31 cellular contexts compared by ENCODE assay signal in the genomic region with DNA sequence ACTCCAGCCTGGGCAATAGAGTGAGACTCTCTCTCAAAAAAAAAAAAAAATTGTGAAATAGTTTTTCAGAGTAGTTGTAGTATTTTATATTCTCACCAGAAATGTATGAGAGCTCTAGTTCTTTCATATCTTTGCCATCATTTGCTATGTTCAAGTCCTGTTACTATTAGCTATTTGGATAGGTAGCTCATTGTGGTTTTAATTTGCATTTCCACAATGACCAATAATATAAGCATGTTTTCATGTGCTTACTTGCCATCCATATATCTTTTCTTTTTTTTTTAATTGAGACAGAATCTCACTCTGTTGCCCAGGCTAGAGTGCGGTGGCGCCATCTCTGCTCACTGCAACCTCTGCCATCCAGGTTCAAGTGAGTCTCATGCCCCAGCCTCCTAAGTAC. TPM values are rescaled to one million over a fixed set of nuclear protein-coding genes. Genes with fewer than 3 reads are reported as not detected.
DNase-seq lines count a peak whose midpoint lies in the region; ATAC-seq, FAIRE-seq and TF ChIP-seq lines count a peak whose summit lies in the region.
"Had no signal": no experiment of that assay in that cellular context is flagged by ENCODE, and none has a peak within 500 bp of the region (broad histone marks: within the 10 kb centered on the region; RNA-seq: fewer than 3 reads in every experiment).

No MANE protein-coding gene starts in this region.

- no peaks in the 10 kb centered on the region for H3K79me2 ChIP-seq in HepG2 (ENCODE audit: insufficient read depth, low read length)

- H3K4me1 ChIP-seq in HepG2 (ENCODE audit: insufficient read depth, low read length), result peaks cover 9% of the 10 kb centered on the region
- peaks cover 0 to 4% (median 0%) of the 10 kb centered on the region in 4 donors for H3K4me1 ChIP-seq in right lobe of liver
- no peaks in the 10 kb centered on the region for H3K4me1 ChIP-seq in foreskin keratinocyte
- peaks cover 0 to 8% of the 10 kb centered on the region in 2 donors for H3K4me1 ChIP-seq in left lung
- H3K4me1 ChIP-seq: BE2C, BLaER1 had no signal

- no peak for TF ChIP-seq RAD21 in HepG2 (CRISPR knock-in tag; IDR thresholded peaks at IDR 0.05)

- BruUV-seq in HepG2 (replicated peaks; lab: Mats Ljungman, UMichigan), result no TSS peak

- DNase-seq in HepG2 (ENCODE audit: low spot score) (no peak), right lobe of liver (no peak), bronchial epithelial cell (ENCODE audit: low read depth) (peak; percentile 64), foreskin keratinocyte (peak in 1 of 2 donors; percentile 66), GM12891 (ENCODE audit: insufficient read length, low spot score) (no peak), left lung (no peak), NCI-H345 treated with DMSO at 0.1 percent for 48 hours (lab: John Stamatoyannopoulos, UW; ENCODE audit: unreplicated experiment) (no peak)
- DNase-seq: 8988T; ACHN; BE2C; C1 segment of cervical spinal cord; CD4-positive, alpha-beta memory T cell; CD4-positive, CD25-positive, alpha-beta regulatory T cell; CD8-positive, alpha-beta memory T cell; COR-L47; DMS 273 treated with DMSO at 0.1 percent for 48 hours; DMS153; DMS53; DMS79; DND-41; EL; GDM1 had no signal

- no peaks in the 10 kb centered on the region for H4K20me1 ChIP-seq in HepG2 (ENCODE audit: insufficient read depth, low read length)
- H4K20me1 ChIP-seq: BLaER1 had no signal

- H3K4me2 ChIP-seq in HepG2 (ENCODE audit: low read depth, low read length), result no peak overlapping the region
- H3K4me2 ChIP-seq: BLaER1 had no signal

- no peak for FAIRE-seq in HepG2 (lab: Jason Lieb, UNC)
- FAIRE-seq in bronchial epithelial cell (lab: Jason Lieb, UNC), result no peak
- no peak for FAIRE-seq in GM12891 (lab: Jason Lieb, UNC)
- FAIRE-seq: A204.1, GM12878, GM19239 had no signal

- WGBS in HepG2 (ENCODE audit: low lambda C conversion rate), result 94% methylated on average over 2 of the region's 2 CpGs
- WGBS in right lobe of liver (ENCODE audit: insufficient coverage, low coverage, low lambda C conversion rate, missing lambda C conversion rate), result 100% methylated on average over 2 of the region's 2 CpGs

- CTCF ChIA-PET in HepG2 (lab: Yijun Ruan, JAX; ENCODE audit: low intra/inter-chr PET ratio, low total read pairs), result no interaction called here

- H3K27me3 ChIP-seq in HepG2 (ENCODE audit: control insufficient read depth in 1 of 2, insufficient read depth in 2 of 2, low read length in 2 of 2), result peaks cover 3 to 14% of the 10 kb centered on the region in 2 experiments; a peak in 2 of 5 replicates
- no peaks in the 10 kb centered on the region for H3K27me3 ChIP-seq in right lobe of liver
- H3K27me3 ChIP-seq in bronchial epithelial cell (ENCODE audit: control insufficient read depth, insufficient read depth, low read length), result no peaks in the 10 kb centered on the region
- H3K27me3 ChIP-seq in foreskin keratinocyte, result peaks cover 12% of the 10 kb centered on the region
- H3K27me3 ChIP-seq in left lung, result no peaks in the 10 kb centered on the region
- H3K27me3 ChIP-seq: BLaER1 had no signal

- no peak overlapping the region for H3K9ac ChIP-seq in HepG2 (ENCODE audit: insufficient read depth, low read depth, low read length)
- H3K9ac ChIP-seq: BLaER1 had no signal

- H2AFZ ChIP-seq in HepG2 (ENCODE audit: low read length), result no peak overlapping the region

- TF ChIP-seq POLR2A in HepG2 (IDR thresholded peaks at IDR 0.05; ENCODE audit: insufficient read depth in 1 of 2, low read depth in 2 of 2, low read length in 2 of 2), result no peak
- TF ChIP-seq POLR2A in right lobe of liver (IDR thresholded peaks at IDR 0.05), result no peak
- no peak for TF ChIP-seq POLR2A in GM12891 (IDR thresholded peaks at IDR 0.05; ENCODE audit: low read depth, low read length)

- no peaks in the 10 kb centered on the region for H3K36me3 ChIP-seq in HepG2 (replicated peaks in 1 of 2; ENCODE audit: control insufficient read depth in 1 of 2, insufficient read depth in 2 of 2, low read length in 2 of 2)
- no peaks in the 10 kb centered on the region for H3K36me3 ChIP-seq in right lobe of liver
- no peaks in the 10 kb centered on the region for H3K36me3 ChIP-seq in bronchial epithelial cell (ENCODE audit: control insufficient read depth, insufficient read depth, low read length)
- no peaks in the 10 kb centered on the region for H3K36me3 ChIP-seq in left lung
- H3K36me3 ChIP-seq: BE2C, BLaER1 had no signal

- H3K4me3 ChIP-seq in HepG2 (replicated peaks in 1 of 3; ENCODE audit: insufficient read depth in 1 of 3, low read depth in 2 of 3, low read length in 3 of 3) (no peak overlapping the region), right lobe of liver (no peak overlapping the region), bronchial epithelial cell (ENCODE audit: low read depth, low read length) (no peak overlapping the region), left lung (no peak overlapping the region)
- H3K4me3 ChIP-seq: BLaER1, GM12878 had no signal

- intact Hi-C loops in HepG2 (cut with micrococcal nuclease; ENCODE audit: unreplicated experiment), result no loop called here
- intact Hi-C loops in right lobe of liver (cut with DNase I), result no loop called here
- intact Hi-C loops in left lung (cut with DNase I), result no loop called here

- ATAC-seq in HepG2 (no peak), right lobe of liver (no peak), foreskin keratinocyte (peak; percentile 23), left lung (no peak)
- ATAC-seq: GM12878 had no signal

- H3K27ac ChIP-seq in HepG2 (ENCODE audit: extremely low read length, insufficient read depth, low read length) (no peak overlapping the region), right lobe of liver (no peak overlapping the region), foreskin keratinocyte (no peak overlapping the region), left lung (no peak overlapping the region)
- H3K27ac ChIP-seq: BLaER1 had no signal

- TF ChIP-seq CTCF in HepG2 (CRISPR knock-in tag; IDR thresholded peaks at IDR 0.05) (no peak), right lobe of liver (IDR thresholded peaks at IDR 0.05) (no peak), bronchial epithelial cell (IDR thresholded peaks at IDR 0.05; ENCODE audit: insufficient read depth, low read length, severe bottlenecking) (no peak), foreskin keratinocyte (conservative IDR thresholded peaks at IDR 0.05) (peak; percentile 13), left lung (IDR thresholded peaks at IDR 0.05) (no peak)

- H3K9me3 ChIP-seq in HepG2 (ENCODE audit: low read length), result no peaks in the 10 kb centered on the region
- H3K9me3 ChIP-seq in right lobe of liver, result no peaks in the 10 kb centered on the region
- no peaks in the 10 kb centered on the region for H3K9me3 ChIP-seq in left lung
- H3K9me3 ChIP-seq: BE2C, BLaER1 had no signal

- in situ Hi-C loops in HepG2 (cut with HindIII; ENCODE audit: extremely low pct_ligation_motif_present, low pct_unique_long_range_greater_than_20kb), result no loop called here

- POLR2A ChIA-PET in HepG2 (lab: Yijun Ruan, JAX), result interaction anchor here (1.7 kb wide), 1 partner anchor 82 kb away, joined by 5 read pairs; a partner anchor contains a TSS

- no peak for TF ChIP-seq EP300 in HepG2 (IDR thresholded peaks at IDR 0.05; ENCODE audit: low read depth in 2 of 2, low read length in 2 of 2)
- no peak for TF ChIP-seq EP300 in HepG2 (CRISPR knock-in tag; IDR thresholded peaks at IDR 0.05; ENCODE audit: borderline replicate concordance)

RNA-seq across cellular contexts. Expression of a gene that starts 8.4 kb away (rescaled TPM):
- not detected in 2 replicates for total RNA-seq in HepG2 (2016; rRNA removed; fragmentation: Illumina TruSeq; extraction: Trizol)
- not detected in 2 replicates for total RNA-seq in HepG2 (2016; cell fraction: cytosol; rRNA removed; fragmentation: Illumina TruSeq; extraction: Trizol; ENCODE audit: low read depth)
- not detected in 2 replicates for total RNA-seq in HepG2 (2016; cell fraction: insoluble cytoplasmic fraction; rRNA removed; fragmentation: Illumina TruSeq; extraction: Trizol)
- total RNA-seq in HepG2 (2016; cell fraction: membrane; rRNA removed; fragmentation: Illumina TruSeq; extraction: Trizol), result not detected in 2 replicates
- not detected in 2 replicates for total RNA-seq in HepG2 (2016; cell fraction: nucleus; rRNA removed; fragmentation: Illumina TruSeq; extraction: Trizol)
- not detected in 2 replicates for polyA plus RNA-seq in HepG2 (2011; rRNA removed)
- not detected in 2 replicates for polyA plus RNA-seq in HepG2 (2011; cell fraction: cytosol; rRNA removed)
- not detected in 2 replicates for polyA plus RNA-seq in HepG2 (2011; cell fraction: nucleus; rRNA removed)
- not detected in 2 replicates for polyA plus RNA-seq in HepG2 (2012)
- not detected in 2 replicates for polyA plus RNA-seq in HepG2 (2016; cell fraction: cytosol; fragmentation: Illumina TruSeq; extraction: Trizol; ENCODE audit: low read depth)
- not detected in 2 replicates for polyA plus RNA-seq in HepG2 (2016; cell fraction: insoluble cytoplasmic fraction; fragmentation: Illumina TruSeq; extraction: Trizol; ENCODE audit: low read depth)
- polyA plus RNA-seq in HepG2 (2016; cell fraction: membrane; fragmentation: Illumina TruSeq; extraction: Trizol; ENCODE audit: low read depth), result not detected in 2 replicates
- not detected in 2 replicates for polyA plus RNA-seq in HepG2 (2016; cell fraction: nucleus; fragmentation: Illumina TruSeq; extraction: Trizol; ENCODE audit: insufficient read depth, low read depth)
- not detected in 2 replicates for polyA minus RNA-seq in HepG2 (2011; rRNA and poly(A)+ RNA removed; ENCODE audit: low replicate concordance)
- polyA minus RNA-seq in HepG2 (2011; cell fraction: cytosol; rRNA and poly(A)+ RNA removed), result not detected in 2 replicates
- polyA minus RNA-seq in HepG2 (2011; cell fraction: nucleus; rRNA and poly(A)+ RNA removed), result not detected in 2 replicates
- 1 to 10 TPM in 2 of 6 experiments, under 1 TPM in 4; 0.70 to 1.6 (median 0.90) TPM for total RNA-seq in right lobe of liver
- total RNA-seq in bronchial epithelial cell, result 2.4 and 4.7 TPM in 2 replicates
- 7.9 and 11.7 TPM in 2 replicates for total RNA-seq in foreskin keratinocyte
- 7.8 and 9.4 TPM in 2 replicates for polyA plus RNA-seq in foreskin keratinocyte
- polyA plus RNA-seq in GM12891 (2012; ENCODE audit: low read depth, missing spikeins), result 4.7 TPM
- 10 to 100 TPM; 16.1 to 26.3 TPM for total RNA-seq in left lung
- total RNA-seq: A673, Daoy, G401 had no signal
- polyA plus RNA-seq: AG04450 had no signal

RNA-seq across cellular contexts. Expression of a gene that starts 13.3 kb away (rescaled TPM):
- total RNA-seq in HepG2 (2016; rRNA removed; fragmentation: Illumina TruSeq; extraction: Trizol) (not detected in 2 replicates), right lobe of liver (1 to 10 TPM; 2.3 to 7.2 (median 3.9) TPM), bronchial epithelial cell (0.53 and 0.77 TPM in 2 replicates), foreskin keratinocyte (0.49 and 1.1 TPM in 2 replicates), left lung (10 to 100 TPM; 38.2 to 45.2 TPM)
- not detected in 2 replicates for total RNA-seq in HepG2 (2016; cell fraction: cytosol; rRNA removed; fragmentation: Illumina TruSeq; extraction: Trizol; ENCODE audit: low read depth)
- total RNA-seq in HepG2 (2016; cell fraction: insoluble cytoplasmic fraction; rRNA removed; fragmentation: Illumina TruSeq; extraction: Trizol), result not detected in 2 replicates
- not detected in 2 replicates for total RNA-seq in HepG2 (2016; cell fraction: membrane; rRNA removed; fragmentation: Illumina TruSeq; extraction: Trizol)
- not detected in 2 replicates for total RNA-seq in HepG2 (2016; cell fraction: nucleus; rRNA removed; fragmentation: Illumina TruSeq; extraction: Trizol)
- polyA plus RNA-seq in HepG2 (2011; rRNA removed) (0.03 TPM in 1 of 2 replicates, not detected in the other), foreskin keratinocyte (0.25 and 0.57 TPM in 2 replicates)
- polyA plus RNA-seq in HepG2 (2011; cell fraction: cytosol; rRNA removed), result not detected in 2 replicates
- 0.31 and 0.50 TPM in 2 replicates for polyA plus RNA-seq in HepG2 (2011; cell fraction: nucleus; rRNA removed)
- polyA plus RNA-seq in HepG2 (2012), result 0.20 TPM in 1 of 2 replicates, not detected in the other
- polyA plus RNA-seq in HepG2 (2016; cell fraction: cytosol; fragmentation: Illumina TruSeq; extraction: Trizol; ENCODE audit: low read depth), result not detected in 2 replicates
- polyA plus RNA-seq in HepG2 (2016; cell fraction: insoluble cytoplasmic fraction; fragmentation: Illumina TruSeq; extraction: Trizol; ENCODE audit: low read depth), result not detected in 2 replicates
- not detected in 2 replicates for polyA plus RNA-seq in HepG2 (2016; cell fraction: membrane; fragmentation: Illumina TruSeq; extraction: Trizol; ENCODE audit: low read depth)
- polyA plus RNA-seq in HepG2 (2016; cell fraction: nucleus; fragmentation: Illumina TruSeq; extraction: Trizol; ENCODE audit: insufficient read depth, low read depth), result 0.19 TPM in 1 of 2 replicates, not detected in the other
- polyA minus RNA-seq in HepG2 (2011; rRNA and poly(A)+ RNA removed; ENCODE audit: low replicate concordance), result 0.22 TPM in 1 of 2 replicates, not detected in the other
- not detected in 2 replicates for polyA minus RNA-seq in HepG2 (2011; cell fraction: cytosol; rRNA and poly(A)+ RNA removed)
- polyA minus RNA-seq in HepG2 (2011; cell fraction: nucleus; rRNA and poly(A)+ RNA removed), result 0.99 TPM in 1 of 2 replicates, not detected in the other
- polyA plus RNA-seq in GM12891 (2012; ENCODE audit: low read depth, missing spikeins), result 0.30 TPM
- total RNA-seq: G401 had no signal

RNA-seq across cellular contexts. Expression of a gene that starts 19.8 kb away (rescaled TPM):
- total RNA-seq in HepG2 (2016; rRNA removed; fragmentation: Illumina TruSeq; extraction: Trizol) (0.04 TPM in 1 of 2 replicates, not detected in the other), right lobe of liver (1 to 10 TPM; 1.0 to 3.7 (median 2.0) TPM), bronchial epithelial cell (4.7 and 7.3 TPM in 2 replicates), foreskin keratinocyte (11.1 and 19.8 TPM in 2 replicates), left lung (10 to 100 TPM; 39.4 to 64.2 TPM)
- total RNA-seq in HepG2 (2016; cell fraction: cytosol; rRNA removed; fragmentation: Illumina TruSeq; extraction: Trizol; ENCODE audit: low read depth), result not detected in 2 replicates
- 0.11 TPM in 1 of 2 replicates, not detected in the other for total RNA-seq in HepG2 (2016; cell fraction: insoluble cytoplasmic fraction; rRNA removed; fragmentation: Illumina TruSeq; extraction: Trizol)
- not detected in 2 replicates for total RNA-seq in HepG2 (2016; cell fraction: membrane; rRNA removed; fragmentation: Illumina TruSeq; extraction: Trizol)
- 0.34 TPM in 1 of 2 replicates, not detected in the other for total RNA-seq in HepG2 (2016; cell fraction: nucleus; rRNA removed; fragmentation: Illumina TruSeq; extraction: Trizol)
- polyA plus RNA-seq in HepG2 (2011; rRNA removed) (0.15 and 0.24 TPM in 2 replicates), foreskin keratinocyte (13.1 and 21.1 TPM in 2 replicates)
- 0.03 and 0.05 TPM in 2 replicates for polyA plus RNA-seq in HepG2 (2011; cell fraction: cytosol; rRNA removed)
- polyA plus RNA-seq in HepG2 (2011; cell fraction: nucleus; rRNA removed), result 1.6 and 2.4 TPM in 2 replicates
- polyA plus RNA-seq in HepG2 (2012), result 0.17 and 0.40 TPM in 2 replicates
- not detected in 2 replicates for polyA plus RNA-seq in HepG2 (2016; cell fraction: cytosol; fragmentation: Illumina TruSeq; extraction: Trizol; ENCODE audit: low read depth)
- polyA plus RNA-seq in HepG2 (2016; cell fraction: insoluble cytoplasmic fraction; fragmentation: Illumina TruSeq; extraction: Trizol; ENCODE audit: low read depth), result not detected in 2 replicates
- not detected in 2 replicates for polyA plus RNA-seq in HepG2 (2016; cell fraction: membrane; fragmentation: Illumina TruSeq; extraction: Trizol; ENCODE audit: low read depth)
- polyA plus RNA-seq in HepG2 (2016; cell fraction: nucleus; fragmentation: Illumina TruSeq; extraction: Trizol; ENCODE audit: insufficient read depth, low read depth), result 0.47 TPM in 1 of 2 replicates, not detected in the other
- polyA minus RNA-seq in HepG2 (2011; rRNA and poly(A)+ RNA removed; ENCODE audit: low replicate concordance), result 0.32 TPM in 1 of 2 replicates, not detected in the other
- polyA minus RNA-seq in HepG2 (2011; cell fraction: cytosol; rRNA and poly(A)+ RNA removed), result not detected in 2 replicates
- polyA minus RNA-seq in HepG2 (2011; cell fraction: nucleus; rRNA and poly(A)+ RNA removed), result 0.37 and 0.39 TPM in 2 replicates
- 28.6 TPM for polyA plus RNA-seq in GM12891 (2012; ENCODE audit: low read depth, missing spikeins)
- total RNA-seq: CD4-positive, alpha-beta memory T cell; CD4-positive, CD25-positive, alpha-beta regulatory T cell had no signal
- polyA plus RNA-seq: CD14-positive monocyte; CD4-positive, alpha-beta memory T cell; CD4-positive, CD25-positive, alpha-beta regulatory T cell; CD8-positive, alpha-beta memory T cell had no signal

RNA-seq across cellular contexts. Expression of a gene that starts 36.9 kb away (rescaled TPM):
- 1.00 and 3.2 TPM in 2 replicates for total RNA-seq in HepG2 (2016; rRNA removed; fragmentation: Illumina TruSeq; extraction: Trizol)
- 0.40 and 0.53 TPM in 2 replicates for total RNA-seq in HepG2 (2016; cell fraction: cytosol; rRNA removed; fragmentation: Illumina TruSeq; extraction: Trizol; ENCODE audit: low read depth)
- total RNA-seq in HepG2 (2016; cell fraction: insoluble cytoplasmic fraction; rRNA removed; fragmentation: Illumina TruSeq; extraction: Trizol), result 0.25 and 2.9 TPM in 2 replicates
- total RNA-seq in HepG2 (2016; cell fraction: membrane; rRNA removed; fragmentation: Illumina TruSeq; extraction: Trizol), result 0.55 and 0.59 TPM in 2 replicates
- total RNA-seq in HepG2 (2016; cell fraction: nucleus; rRNA removed; fragmentation: Illumina TruSeq; extraction: Trizol), result 4.9 and 6.3 TPM in 2 replicates
- 8.2 and 12.4 TPM in 2 replicates for polyA plus RNA-seq in HepG2 (2011; rRNA removed)
- 1.2 and 1.9 TPM in 2 replicates for polyA plus RNA-seq in HepG2 (2011; cell fraction: cytosol; rRNA removed)
- polyA plus RNA-seq in HepG2 (2011; cell fraction: nucleus; rRNA removed), result 89.0 and 109 TPM in 2 replicates
- polyA plus RNA-seq in HepG2 (2012), result 9.0 and 9.1 TPM in 2 replicates
- polyA plus RNA-seq in HepG2 (2016; cell fraction: cytosol; fragmentation: Illumina TruSeq; extraction: Trizol; ENCODE audit: low read depth), result 0.10 and 0.24 TPM in 2 replicates
- 0.76 and 0.87 TPM in 2 replicates for polyA plus RNA-seq in HepG2 (2016; cell fraction: insoluble cytoplasmic fraction; fragmentation: Illumina TruSeq; extraction: Trizol; ENCODE audit: low read depth)
- polyA plus RNA-seq in HepG2 (2016; cell fraction: membrane; fragmentation: Illumina TruSeq; extraction: Trizol; ENCODE audit: low read depth), result 0.37 and 0.90 TPM in 2 replicates
- polyA plus RNA-seq in HepG2 (2016; cell fraction: nucleus; fragmentation: Illumina TruSeq; extraction: Trizol; ENCODE audit: insufficient read depth, low read depth), result 22.4 and 23.6 TPM in 2 replicates
- polyA minus RNA-seq in HepG2 (2011; rRNA and poly(A)+ RNA removed; ENCODE audit: low replicate concordance), result 13.2 and 32.8 TPM in 2 replicates
- 0.30 and 1.5 TPM in 2 replicates for polyA minus RNA-seq in HepG2 (2011; cell fraction: cytosol; rRNA and poly(A)+ RNA removed)
- polyA minus RNA-seq in HepG2 (2011; cell fraction: nucleus; rRNA and poly(A)+ RNA removed), result 17.3 and 18.9 TPM in 2 replicates
- 1 to 10 TPM; 2.7 to 5.5 (median 3.9) TPM for total RNA-seq in right lobe of liver
- 3.7 and 9.6 TPM in 2 replicates for total RNA-seq in bronchial epithelial cell
- total RNA-seq in foreskin keratinocyte, result 7.2 and 8.5 TPM in 2 replicates
- 8.1 and 8.9 TPM in 2 replicates for polyA plus RNA-seq in foreskin keratinocyte
- 5.5 TPM for polyA plus RNA-seq in GM12891 (2012; ENCODE audit: low read depth, missing spikeins)
- total RNA-seq in left lung, result 10 to 100 TPM in 1 of 2 donors, 1 to 10 TPM in 1; 5.9 to 26.1 TPM

RNA-seq across cellular contexts. Expression of a gene that starts 38.2 kb away (rescaled TPM):
- total RNA-seq in HepG2 (2016; rRNA removed; fragmentation: Illumina TruSeq; extraction: Trizol) (1.4 and 6.9 TPM in 2 replicates), right lobe of liver (1 to 10 TPM; 1.8 to 5.8 (median 3.5) TPM), bronchial epithelial cell (10.5 and 17.4 TPM in 2 replicates), foreskin keratinocyte (11.6 and 12.8 TPM in 2 replicates), left lung (1 to 10 TPM; 4.5 to 6.3 TPM)
- 0.40 and 0.44 TPM in 2 replicates for total RNA-seq in HepG2 (2016; cell fraction: cytosol; rRNA removed; fragmentation: Illumina TruSeq; extraction: Trizol; ENCODE audit: low read depth)
- total RNA-seq in HepG2 (2016; cell fraction: insoluble cytoplasmic fraction; rRNA removed; fragmentation: Illumina TruSeq; extraction: Trizol), result 1.7 and 7.1 TPM in 2 replicates
- total RNA-seq in HepG2 (2016; cell fraction: membrane; rRNA removed; fragmentation: Illumina TruSeq; extraction: Trizol), result 0.93 and 1.2 TPM in 2 replicates
- total RNA-seq in HepG2 (2016; cell fraction: nucleus; rRNA removed; fragmentation: Illumina TruSeq; extraction: Trizol), result 10.5 and 12.4 TPM in 2 replicates
- polyA plus RNA-seq in HepG2 (2011; rRNA removed) (3.9 and 6.1 TPM in 2 replicates), foreskin keratinocyte (7.5 and 8.3 TPM in 2 replicates)
- 0.65 and 1.5 TPM in 2 replicates for polyA plus RNA-seq in HepG2 (2011; cell fraction: cytosol; rRNA removed)
- 94.5 and 110 TPM in 2 replicates for polyA plus RNA-seq in HepG2 (2011; cell fraction: nucleus; rRNA removed)
- polyA plus RNA-seq in HepG2 (2012), result 4.0 and 7.4 TPM in 2 replicates
- 0.31 and 0.36 TPM in 2 replicates for polyA plus RNA-seq in HepG2 (2016; cell fraction: cytosol; fragmentation: Illumina TruSeq; extraction: Trizol; ENCODE audit: low read depth)
- 1.1 and 1.5 TPM in 2 replicates for polyA plus RNA-seq in HepG2 (2016; cell fraction: insoluble cytoplasmic fraction; fragmentation: Illumina TruSeq; extraction: Trizol; ENCODE audit: low read depth)
- polyA plus RNA-seq in HepG2 (2016; cell fraction: membrane; fragmentation: Illumina TruSeq; extraction: Trizol; ENCODE audit: low read depth), result 0.33 and 0.39 TPM in 2 replicates
- polyA plus RNA-seq in HepG2 (2016; cell fraction: nucleus; fragmentation: Illumina TruSeq; extraction: Trizol; ENCODE audit: insufficient read depth, low read depth), result 19.7 and 20.2 TPM in 2 replicates
- polyA minus RNA-seq in HepG2 (2011; rRNA and poly(A)+ RNA removed; ENCODE audit: low replicate concordance), result 7.7 and 12.0 TPM in 2 replicates
- polyA minus RNA-seq in HepG2 (2011; cell fraction: cytosol; rRNA and poly(A)+ RNA removed), result 1.2 TPM in 2 replicates
- polyA minus RNA-seq in HepG2 (2011; cell fraction: nucleus; rRNA and poly(A)+ RNA removed), result 40.7 and 44.3 TPM in 2 replicates
- 2.9 TPM for polyA plus RNA-seq in GM12891 (2012; ENCODE audit: low read depth, missing spikeins)

Comparison
In these comparisons a context has a peak if more than half of its experiments do, and no peak if none do; other contexts are left out.
1. RNA of a gene that starts 13.3 kb away (total RNA-seq): 38.2 to 45.2 TPM in left lung; 2.3 to 7.2 TPM in right lobe of liver, 0.53 to 0.77 TPM in bronchial epithelial cell, 0.49 to 1.1 TPM in foreskin keratinocyte and not detected in HepG2; every median in the first group is over 4 times any median in the second.